ENCODE assay signal across 8 cellular contexts in genomic region chr6:27177454-27178000, GRCh38.
DNase-seq lines count a peak whose midpoint lies in the region; ATAC-seq and TF ChIP-seq lines count a peak whose summit lies in the region.

No MANE protein-coding gene starts in this region.

- H3K4me3 ChIP-seq in liver (ENCODE audit: low read depth in 1 of 3, low read length in 3 of 3), result peak overlapping the region; percentile 94 to 99 (median 95)

- intact Hi-C loops in dendritic cell treated with granulocyte-macrophage colony-stimulating factor and Interleukin-4, amounts not matched to agents 40 ng/mL and 50 ng/mL, for 4 days (cut with micrococcal nuclease), result loop anchor here (5.0 kb wide), 3 partner anchors 300 to 630 kb away; a partner anchor contains a TSS

- H3K36me3 Mint-ChIP-seq in dendritic cell treated with granulocyte-macrophage colony-stimulating factor and Interleukin-4, amounts not matched to agents 40 ng/mL and 50 ng/mL, for 4 days (ENCODE audit: low read depth), result peaks cover 9% of the 10 kb centered on the region

- H3K27ac Mint-ChIP-seq in dendritic cell treated with granulocyte-macrophage colony-stimulating factor and Interleukin-4, amounts not matched to agents 40 ng/mL and 50 ng/mL, for 4 days, result peak overlapping the region; percentile 90

- DNase-seq in AG08396 (ENCODE audit: low spot score), result peak; percentile 79
- peak; percentile 73 for DNase-seq in NCI-H345 (lab: John Stamatoyannopoulos, UW)
- peak; percentile 84 for DNase-seq in activated CD4-positive, alpha-beta T cell treated with anti-CD3 and anti-CD28 coated beads for 48 hours
- peak; percentile 69 for DNase-seq in stimulated activated CD4-positive, alpha-beta T cell treated with anti-CD3 and anti-CD28 coated beads, Interleukin-4, amount 100 ng/mL, for 1 hour

- H3K27me3 ChIP-seq in liver (ENCODE audit: control insufficient read depth in 4 of 4, insufficient read depth in 4 of 4, low read length in 3 of 4), result no peaks in the 10 kb centered on the region

- TF ChIP-seq CTCF in liver (IDR thresholded peaks at IDR 0.05; ENCODE audit: low read depth, low read length, missing input control), result peak; percentile 36

- peaks cover 10% of the 10 kb centered on the region for H3K4me1 Mint-ChIP-seq in dendritic cell treated with granulocyte-macrophage colony-stimulating factor and Interleukin-4, amounts not matched to agents 40 ng/mL and 50 ng/mL, for 4 days (ENCODE audit: low read depth)

- peak overlapping the region; percentile 85 for H3K4me3 Mint-ChIP-seq in dendritic cell treated with granulocyte-macrophage colony-stimulating factor and Interleukin-4, amounts not matched to agents 40 ng/mL and 50 ng/mL, for 4 days

- H3K4me1 ChIP-seq in liver (ENCODE audit: control insufficient read depth in 4 of 4, insufficient read depth in 4 of 4, low read length in 3 of 4), result peaks cover 2 to 10% (median 7%) of the 10 kb centered on the region in 4 donors

- H3K9me3 ChIP-seq in liver (ENCODE audit: control insufficient read depth in 4 of 4, low read length in 3 of 4), result no peaks in the 10 kb centered on the region

- peak in 1 of 2 donors; percentile 44 for TF ChIP-seq RAD21 in liver (IDR thresholded peaks at IDR 0.05)

- H3K9ac ChIP-seq in liver (ENCODE audit: low read depth in 1 of 2, low read length in 2 of 2), result peak overlapping the region; percentile 73 to 91

- H3K36me3 ChIP-seq in liver (ENCODE audit: control insufficient read depth in 4 of 4, insufficient read depth in 3 of 4, low read depth in 1 of 4, low read length in 3 of 4), result no peaks in the 10 kb centered on the region

- ATAC-seq in GM18858 (IDR thresholded peaks at IDR 0.05; ENCODE audit: unreplicated experiment), result peak; percentile 73
- ATAC-seq in HG03097 (IDR thresholded peaks at IDR 0.05; ENCODE audit: low FRiP score, unreplicated experiment), result peak; percentile 59

- peaks cover 13% of the 10 kb centered on the region for H3K9me3 Mint-ChIP-seq in dendritic cell treated with granulocyte-macrophage colony-stimulating factor and Interleukin-4, amounts not matched to agents 40 ng/mL and 50 ng/mL, for 4 days

- under 1% methylated on average over 30 of the region's 30 CpGs for WGBS in liver

- peak overlapping the region; percentile 56 to 62 for H3K27ac ChIP-seq in liver (ENCODE audit: low read depth in 1 of 2, low read length in 2 of 2)

- peaks cover 28% of the 10 kb centered on the region for H3K27me3 Mint-ChIP-seq in dendritic cell treated with granulocyte-macrophage colony-stimulating factor and Interleukin-4, amounts not matched to agents 40 ng/mL and 50 ng/mL, for 4 days

TF ChIP-seq in liver, 16 proteins besides CTCF, POLR2A, EP300 and RAD21:
- TF ChIP-seq ZBTB33 (IDR thresholded peaks at IDR 0.05) (no peak), FOXA1 (IDR thresholded peaks at IDR 0.05) (no peak), ATF3 (IDR thresholded peaks at IDR 0.05) (no peak), JUND (IDR thresholded peaks at IDR 0.05) (no peak)

Comparison
In these comparisons a context has a peak if more than half of its experiments do, and no peak if none do; other contexts are left out.
1. Peak in every context shown above with its lines: DNase-seq, ATAC-seq, H3K4me3 ChIP-seq and H3K27ac ChIP-seq.